Comparison of ENCODE assay signal across 22 cellular contexts in the genomic region with DNA sequence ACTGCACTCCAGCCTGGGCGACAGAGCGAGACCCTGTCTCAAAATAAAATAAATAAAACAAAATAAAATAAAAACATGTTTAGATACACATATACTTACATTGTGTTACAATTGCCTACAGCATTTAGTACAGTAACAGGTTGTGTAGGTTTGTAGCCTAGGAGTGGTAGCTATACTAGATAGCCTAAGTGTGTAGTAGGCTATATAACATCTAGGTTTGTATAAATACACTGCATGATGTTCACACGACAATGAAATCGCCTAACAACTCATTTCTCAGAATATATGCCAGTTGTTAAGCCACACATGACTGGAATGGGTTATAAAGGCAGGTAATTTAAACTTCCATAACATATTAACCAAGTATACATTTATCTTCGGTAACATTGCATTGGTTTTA.
DNase-seq lines count a peak whose midpoint lies in the region; ATAC-seq and TF ChIP-seq lines count a peak whose summit lies in the region.
"Had no signal": no experiment of that assay in that cellular context is flagged by ENCODE, and none has a peak within 500 bp of the region (broad histone marks: within the 10 kb centered on the region; RNA-seq: fewer than 3 reads in every experiment).

No MANE protein-coding gene starts in this region.

- H3K27ac ChIP-seq in Karpas-422 (ENCODE audit: low read length) (no peak overlapping the region), colonic mucosa (peak overlapping the region; percentile 25), osteoblast (ENCODE audit: low read depth, low read length) (peak overlapping the region; percentile 8), ascending aorta (no peak overlapping the region), uterus (no peak overlapping the region)
- H3K27ac ChIP-seq: Peyer's patch had no signal

- H3K4me1 ChIP-seq in Karpas-422 (ENCODE audit: low read length): peaks cover 28% of the 10 kb centered on the region
- peaks cover 6% of the 10 kb centered on the region for H3K4me1 ChIP-seq in colonic mucosa
- H3K4me1 ChIP-seq in osteoblast (ENCODE audit: insufficient read depth, low read length): peaks cover 35% of the 10 kb centered on the region
- H3K4me1 ChIP-seq in ascending aorta: peaks cover 0 to 12% of the 10 kb centered on the region in 2 donors
- no peaks in the 10 kb centered on the region for H3K4me1 ChIP-seq in uterus
- H3K4me1 ChIP-seq: BE2C had no signal

- H3K9me2 ChIP-seq in Karpas-422 (replicated peaks; ENCODE audit: insufficient read depth, low read length): no peaks in the 10 kb centered on the region
- H3K9me2 ChIP-seq: SK-N-SH had no signal

- H2AFZ ChIP-seq in Karpas-422 (ENCODE audit: low read length): no peak overlapping the region
- H2AFZ ChIP-seq in osteoblast (ENCODE audit: low read length): no peak overlapping the region

- H3K9ac ChIP-seq in Karpas-422 (ENCODE audit: low read length) (no peak overlapping the region), colonic mucosa (ENCODE audit: low read depth in 2 of 2, low read length in 2 of 2) (no peak overlapping the region)
- H3K9ac ChIP-seq: SK-N-SH had no signal

- H3K9me3 ChIP-seq in Karpas-422 (ENCODE audit: low read length) (no peaks in the 10 kb centered on the region), colonic mucosa (no peaks in the 10 kb centered on the region), osteoblast (ENCODE audit: low read depth, low read length) (no peaks in the 10 kb centered on the region), ascending aorta (no peaks in the 10 kb centered on the region), uterus (no peaks in the 10 kb centered on the region)
- H3K9me3 ChIP-seq: BE2C, Peyer's patch, SK-N-SH had no signal

- WGBS in lower leg skin, 2 donors: 96 to 98% methylated on average over 5 of the region's 5 CpGs

- intact Hi-C loops in colonic mucosa (cut with DNase I): no loop called here
- intact Hi-C loops in ascending aorta (cut with DNase I): no loop called here
- intact Hi-C loops in lower leg skin (cut with DNase I; ENCODE audit: low total_unique reads): no loop called here
- intact Hi-C loops in uterus (cut with DNase I; ENCODE audit: low total_unique reads): no loop called here

- TF ChIP-seq POLR2A in lower leg skin (IDR thresholded peaks at IDR 0.05) (no peak), uterus (IDR thresholded peaks at IDR 0.05) (no peak)

- H4K20me1 ChIP-seq in Karpas-422 (ENCODE audit: insufficient read depth, low read depth, low read length) (no peaks in the 10 kb centered on the region), osteoblast (ENCODE audit: insufficient read depth, low read length) (no peaks in the 10 kb centered on the region)

- ATAC-seq in GM18870 (IDR thresholded peaks at IDR 0.05; ENCODE audit: unreplicated experiment): no peak

- DNase-seq in Karpas-422 (peak; percentile 23), colonic mucosa (no peak), osteoblast (ENCODE audit: insufficient read length, low spot score, missing footprints) (no peak), ascending aorta (ENCODE audit: low spot score in 2 of 2) (no peak), lower leg skin (ENCODE audit: low spot score in 2 of 2) (no peak), uterus (no peak)
- DNase-seq: ACHN, BE2C, Calu3, DMS79 treated with DMSO at 0.1 percent for 48 hours, KG1, MM.1S, NCI-H1092, NCI-H1417 treated with DMSO at 0.1 percent for 48 hours, NCI-H1694 treated with DMSO at 0.1 percent for 48 hours, NCI-H2081, NCI-H2227 treated with DMSO at 0.1 percent for 48 hours, NCI-H69, Peyer's patch, SK-N-SH, SW 1271 had no signal

- TF ChIP-seq CTCF in colonic mucosa (IDR thresholded peaks at IDR 0.05) (no peak), osteoblast (IDR thresholded peaks at IDR 0.05; ENCODE audit: extremely low read depth, low read depth, low read length) (no peak), ascending aorta (IDR thresholded peaks at IDR 0.05) (no peak), lower leg skin (IDR thresholded peaks at IDR 0.05) (no peak), uterus (IDR thresholded peaks at IDR 0.05) (no peak)

- peaks cover 12% of the 10 kb centered on the region for H3K79me2 ChIP-seq in Karpas-422 (ENCODE audit: low read length)
- H3K79me2 ChIP-seq in osteoblast (ENCODE audit: insufficient read depth, low read length): peaks cover 11% of the 10 kb centered on the region

- no peak overlapping the region for H3K4me3 ChIP-seq in Karpas-422 (ENCODE audit: low read length)
- H3K4me3 ChIP-seq in colonic mucosa: no peak overlapping the region
- H3K4me3 ChIP-seq in osteoblast (ENCODE audit: insufficient read depth, low read length): no peak overlapping the region
- no peak overlapping the region for H3K4me3 ChIP-seq in ascending aorta
- H3K4me3 ChIP-seq in lower leg skin (ENCODE audit: low read depth, poor library complexity, severe bottlenecking): no peak overlapping the region
- H3K4me3 ChIP-seq in uterus: no peak overlapping the region
- H3K4me3 ChIP-seq: Peyer's patch had no signal

- H3K4me2 ChIP-seq in Karpas-422 (ENCODE audit: low read depth, low read length, poor library complexity, severe bottlenecking) (no peak overlapping the region), osteoblast (ENCODE audit: insufficient read depth, low read length) (no peak overlapping the region)
- H3K4me2 ChIP-seq: SK-N-SH had no signal

- H3K27me3 ChIP-seq in Karpas-422 (ENCODE audit: low read length) (no peaks in the 10 kb centered on the region), colonic mucosa (no peaks in the 10 kb centered on the region), osteoblast (ENCODE audit: insufficient read depth, low read length) (no peaks in the 10 kb centered on the region), ascending aorta (no peaks in the 10 kb centered on the region), uterus (no peaks in the 10 kb centered on the region)
- H3K27me3 ChIP-seq: BE2C, Peyer's patch had no signal

- H3K36me3 ChIP-seq in Karpas-422 (ENCODE audit: insufficient read depth, low read length) (no peaks in the 10 kb centered on the region), colonic mucosa (no peaks in the 10 kb centered on the region), osteoblast (ENCODE audit: insufficient read depth, low read length) (no peaks in the 10 kb centered on the region), ascending aorta (no peaks in the 10 kb centered on the region), uterus (no peaks in the 10 kb centered on the region)
- H3K36me3 ChIP-seq: BE2C, Peyer's patch had no signal

Comparison
In these comparisons a context has a peak if more than half of its experiments do, and no peak if none do; other contexts are left out.
1. H3K27ac ChIP-seq: peak in colonic mucosa (single experiment) and osteoblast (single experiment); none in Karpas-422 (single experiment), ascending aorta (0 of 2) and uterus (0 of 2).